16 cellular contexts compared by ENCODE assay signal in genomic region chr12:67534046-67534445, GRCh38.
DNase-seq lines count a peak whose midpoint lies in the region; ATAC-seq, FAIRE-seq and TF ChIP-seq lines count a peak whose summit lies in the region.
"Had no signal": no experiment of that assay in that cellular context is flagged by ENCODE, and none has a peak within 500 bp of the region (broad histone marks: within the 10 kb centered on the region; RNA-seq: fewer than 3 reads in every experiment).

No MANE protein-coding gene starts in this region.

- no peak overlapping the region for H2AFZ ChIP-seq in PC-9

- no peak for TF ChIP-seq RAD21 in A549 (conservative IDR thresholded peaks at IDR 0.05 in 1 of 2, IDR thresholded peaks at IDR 0.05 in 1 of 2)

- H3K79me2 ChIP-seq in PC-9 (ENCODE audit: low read depth) = no peaks in the 10 kb centered on the region

- DNase-seq in A549 (ENCODE audit: low read depth in 1 of 2, low spot score in 1 of 2) (no peak), PC-9 (no peak), epithelial cell of prostate (ENCODE audit: low read depth, low spot score) (no peak), DMS79 treated with DMSO at 0.1 percent for 48 hours (lab: John Stamatoyannopoulos, UW) (no peak), NCI-H146 (lab: John Stamatoyannopoulos, UW) (no peak)
- no peak for DNase-seq in activated CD4-positive, alpha-beta T cell treated with anti-CD3 and anti-CD28 coated beads, Interleukin-2, amount 10 ng/mL, durations not matched to agents 24 days and 14 days
- DNase-seq: ACHN; CD4-positive, CD25-positive, alpha-beta regulatory T cell; DMS53; MM.1S; NCI-H1105; NCI-H187; NCI-H446; SHP77 had no signal

- TF ChIP-seq EP300 in A549 (IDR thresholded peaks at IDR 0.05) = no peak

- H3K4me1 ChIP-seq in A549 (peaks cover 22% of the 10 kb centered on the region), PC-9 (replicated peaks; ENCODE audit: insufficient read depth) (peaks cover 40% of the 10 kb centered on the region)

- H3K9me2 ChIP-seq in PC-9 (ENCODE audit: insufficient read depth) = no peaks in the 10 kb centered on the region

- intact Hi-C loops in PC-9 (cut with micrococcal nuclease; ENCODE audit: unreplicated experiment) = loop anchor here (5.0 kb wide), 1 partner anchor 113 kb away; the partner anchor contains the start of gene DYRK2
- intact Hi-C loops in activated CD4-positive, alpha-beta T cell treated with anti-CD3 and anti-CD28 coated beads, Interleukin-2, amount 10 ng/mL, durations not matched to agents 24 days and 14 days (cut with micrococcal nuclease) = no loop called here

- H3K9me3 Mint-ChIP-seq in nephron = no peaks in the 10 kb centered on the region
- peaks cover 9% of the 10 kb centered on the region for H3K9me3 Mint-ChIP-seq in activated CD4-positive, alpha-beta T cell treated with anti-CD3 and anti-CD28 coated beads, Interleukin-2, amount 10 ng/mL, durations not matched to agents 24 days and 14 days

- H3K4me3 ChIP-seq in A549 (no peak overlapping the region), PC-9 (no peak overlapping the region)

- H3K9me3 ChIP-seq in A549 (no peaks in the 10 kb centered on the region), PC-9 (ENCODE audit: insufficient read depth, low read depth) (no peaks in the 10 kb centered on the region; the same call in 1 of the 2 replicates)

- no TSS peak for BruUV-seq in PC-9 (replicated peaks; lab: Mats Ljungman, UMichigan)

- POLR2A ChIA-PET in A549 (lab: Yijun Ruan, JAX) = interaction anchor here (1.3 kb wide), 1 partner anchor 114 kb away, joined by 5 read pairs; the partner anchor contains the start of gene DYRK2
- POLR2A ChIA-PET in PC-9 (lab: Charles Lee; ENCODE audit: unreplicated experiment) = interaction anchor here (0.7 kb wide), 2 partner anchors 21 to 1498 kb away, joined by 3 to 4 read pairs; no protein-coding TSS in a partner anchor

- H3K27ac Mint-ChIP-seq in nephron = peak overlapping the region in 2 of 3 experiments; percentile 89 to 93
- H3K27ac Mint-ChIP-seq in activated CD4-positive, alpha-beta T cell treated with anti-CD3 and anti-CD28 coated beads, Interleukin-2, amount 10 ng/mL, durations not matched to agents 24 days and 14 days = no peak overlapping the region
- H3K27ac Mint-ChIP-seq: CD4-positive, CD25-positive, alpha-beta regulatory T cell had no signal

- H3K4me3 Mint-ChIP-seq in nephron = no peak overlapping the region
- no peak overlapping the region for H3K4me3 Mint-ChIP-seq in activated CD4-positive, alpha-beta T cell treated with anti-CD3 and anti-CD28 coated beads, Interleukin-2, amount 10 ng/mL, durations not matched to agents 24 days and 14 days
- H3K4me3 Mint-ChIP-seq: CD4-positive, CD25-positive, alpha-beta regulatory T cell had no signal

- TF ChIP-seq CTCF in A549 (IDR thresholded peaks at IDR 0.05) (no peak), PC-9 (conservative IDR thresholded peaks at IDR 0.05) (no peak), nephron (IDR thresholded peaks at IDR 0.05; ENCODE audit: unreplicated experiment in 3 of 3) (no peak)

- H3F3A ChIP-seq in PC-9 (ENCODE audit: insufficient read depth, low read depth) = no peaks in the 10 kb centered on the region

- ATAC-seq in A549 = no peak
- ATAC-seq: Panc1 had no signal

- no peaks in the 10 kb centered on the region for H3K36me3 Mint-ChIP-seq in nephron (ENCODE audit: low read depth)
- H3K36me3 Mint-ChIP-seq in activated CD4-positive, alpha-beta T cell treated with anti-CD3 and anti-CD28 coated beads, Interleukin-2, amount 10 ng/mL, durations not matched to agents 24 days and 14 days (ENCODE audit: low read depth) = no peaks in the 10 kb centered on the region
- H3K36me3 Mint-ChIP-seq: CD4-positive, CD25-positive, alpha-beta regulatory T cell had no signal

- no peaks in the 10 kb centered on the region for H4K20me1 ChIP-seq in PC-9 (ENCODE audit: insufficient read depth)

- H3K27me3 Mint-ChIP-seq in nephron (ENCODE audit: low read depth) = peaks cover 16% of the 10 kb centered on the region
- H3K27me3 Mint-ChIP-seq in activated CD4-positive, alpha-beta T cell treated with anti-CD3 and anti-CD28 coated beads, Interleukin-2, amount 10 ng/mL, durations not matched to agents 24 days and 14 days = peaks cover 8% of the 10 kb centered on the region

- no peak for TF ChIP-seq POLR2A in A549 (IDR thresholded peaks at IDR 0.05; ENCODE audit: low read length)

- H3K4me1 Mint-ChIP-seq in nephron = peaks cover 29% of the 10 kb centered on the region
- no peaks in the 10 kb centered on the region for H3K4me1 Mint-ChIP-seq in activated CD4-positive, alpha-beta T cell treated with anti-CD3 and anti-CD28 coated beads, Interleukin-2, amount 10 ng/mL, durations not matched to agents 24 days and 14 days

- WGBS in A549 (ENCODE audit: missing lambda C conversion rate) = 53% methylated on average over 3 of the region's 3 CpGs

- H3K4me2 ChIP-seq in A549 (peak overlapping the region; percentile 40), PC-9 (peak overlapping the region; percentile 35)

- CTCF ChIA-PET in A549 (lab: Yijun Ruan, JAX) = interaction anchor here (0.9 to 1.2 kb wide), 2 partner anchors 10 to 37 kb away, joined by 3 read pairs; no protein-coding TSS in a partner anchor
- CTCF ChIA-PET in PC-9 (lab: Charles Lee) = no interaction called here

- no peaks in the 10 kb centered on the region for H3K36me3 ChIP-seq in PC-9 (ENCODE audit: low read depth)

- H3K27ac ChIP-seq in A549 = peak overlapping the region; percentile 36 to 40
- no peak overlapping the region for H3K27ac ChIP-seq in PC-9
- H3K27ac ChIP-seq in epithelial cell of prostate = peak overlapping the region; percentile 68

- no peaks in the 10 kb centered on the region for H3K27me3 ChIP-seq in PC-9 (ENCODE audit: insufficient read depth, low read depth)

- FAIRE-seq in A549 (lab: Jason Lieb, UNC) = no peak

TF ChIP-seq in A549, 52 proteins besides CTCF, POLR2A, EP300 and RAD21:
- TF ChIP-seq EHMT2 (IDR thresholded peaks at IDR 0.05; ENCODE audit: low read depth) = no peak
- no peak for TF ChIP-seq BHLHE40 (IDR thresholded peaks at IDR 0.05; ENCODE audit: low read depth, low read length)
